ENCODE assay signal across 1 cellular context in genomic region chr4:153509724-153510123, GRCh38.
A peak's percentile ranks its signal among the peaks of the same experiment; 100 is the strongest.
TF ChIP-seq lines count a peak whose summit lies in the region.

No MANE protein-coding gene starts in this region.

TF ChIP-seq in HEK293, 187 proteins besides CTCF, POLR2A, EP300 and RAD21 (continued from another document):
- TF ChIP-seq REST (tag by site-specific recombination; IDR thresholded peaks at IDR 0.05) (no peak), ZNF645 (tag by site-specific recombination; IDR thresholded peaks at IDR 0.05) (no peak), ZNF664 (tag by site-specific recombination; IDR thresholded peaks at IDR 0.05) (no peak), ZNF544 (tag by site-specific recombination; IDR thresholded peaks at IDR 0.05) (no peak), ZNF555 (tag by site-specific recombination; conservative IDR thresholded peaks at IDR 0.05) (no peak), HOXC10 (CRISPR knock-in tag; IDR thresholded peaks at IDR 0.05) (no peak), ZNF24 (tag by site-specific recombination; IDR thresholded peaks at IDR 0.05) (no peak), ZNF600 (tag by site-specific recombination; IDR thresholded peaks at IDR 0.05) (0 out of 2 replicates have a peak, but pooled peaks have one; percentile 10), ZNF639 (tag by site-specific recombination; IDR thresholded peaks at IDR 0.05) (no peak), ZNF248 (tag by site-specific recombination; IDR thresholded peaks at IDR 0.05) (no peak), ZNF513 (tag by site-specific recombination; IDR thresholded peaks at IDR 0.05) (no peak), SP3 (tag by site-specific recombination; IDR thresholded peaks at IDR 0.05) (no peak), ZNF658 (tag by site-specific recombination; IDR thresholded peaks at IDR 0.05) (no peak), OVOL3 (tag by site-specific recombination; IDR thresholded peaks at IDR 0.05) (no peak), MYNN (tag by site-specific recombination; IDR thresholded peaks at IDR 0.05; ENCODE audit: borderline replicate concordance) (peak; percentile 62; the same call in 1 of the 2 replicates), IKZF3 (tag by site-specific recombination; IDR thresholded peaks at IDR 0.05) (peak; percentile 36; the same call in 1 of the 2 replicates), TCF7L2 (IDR thresholded peaks at IDR 0.05; ENCODE audit: borderline replicate concordance, low read depth, low read length) (peak; percentile 71), MZF1 (tag by site-specific recombination; IDR thresholded peaks at IDR 0.05; ENCODE audit: borderline replicate concordance) (no peak), ZFP41 (tag by site-specific recombination; IDR thresholded peaks at IDR 0.05; ENCODE audit: borderline replicate concordance) (no peak), ZNF510 (tag by site-specific recombination; IDR thresholded peaks at IDR 0.05; ENCODE audit: insufficient replicate concordance) (no peak), ZSCAN30 (tag by site-specific recombination; IDR thresholded peaks at IDR 0.05) (no peak), ZFP69B (tag by site-specific recombination; IDR thresholded peaks at IDR 0.05) (no peak), ZNF398 (tag by site-specific recombination; IDR thresholded peaks at IDR 0.05) (no peak), ZNF624 (tag by site-specific recombination; IDR thresholded peaks at IDR 0.05) (no peak), ZNF221 (tag by site-specific recombination; IDR thresholded peaks at IDR 0.05; ENCODE audit: borderline replicate concordance) (no peak), PRDM10 (tag by site-specific recombination; IDR thresholded peaks at IDR 0.05) (peak; percentile 75)
